Comparison of ENCODE assay signal across 1 cellular context in genomic region chr12:29792132-29792531, GRCh38.
TF ChIP-seq lines count a peak whose summit lies in the region.

No MANE protein-coding gene starts in this region.

TF ChIP-seq in HepG2, 621 proteins besides CTCF, POLR2A, EP300 and RAD21:
- TF ChIP-seq SMAD9 (CRISPR knock-in tag; IDR thresholded peaks at IDR 0.05) (no peak), MNT (IDR thresholded peaks at IDR 0.05) (peak; percentile 90)
TF ChIP-seq in HepG2: peak in this region for 1.
